Comparison of ENCODE assay signal across 8 cellular contexts in the genomic region with DNA sequence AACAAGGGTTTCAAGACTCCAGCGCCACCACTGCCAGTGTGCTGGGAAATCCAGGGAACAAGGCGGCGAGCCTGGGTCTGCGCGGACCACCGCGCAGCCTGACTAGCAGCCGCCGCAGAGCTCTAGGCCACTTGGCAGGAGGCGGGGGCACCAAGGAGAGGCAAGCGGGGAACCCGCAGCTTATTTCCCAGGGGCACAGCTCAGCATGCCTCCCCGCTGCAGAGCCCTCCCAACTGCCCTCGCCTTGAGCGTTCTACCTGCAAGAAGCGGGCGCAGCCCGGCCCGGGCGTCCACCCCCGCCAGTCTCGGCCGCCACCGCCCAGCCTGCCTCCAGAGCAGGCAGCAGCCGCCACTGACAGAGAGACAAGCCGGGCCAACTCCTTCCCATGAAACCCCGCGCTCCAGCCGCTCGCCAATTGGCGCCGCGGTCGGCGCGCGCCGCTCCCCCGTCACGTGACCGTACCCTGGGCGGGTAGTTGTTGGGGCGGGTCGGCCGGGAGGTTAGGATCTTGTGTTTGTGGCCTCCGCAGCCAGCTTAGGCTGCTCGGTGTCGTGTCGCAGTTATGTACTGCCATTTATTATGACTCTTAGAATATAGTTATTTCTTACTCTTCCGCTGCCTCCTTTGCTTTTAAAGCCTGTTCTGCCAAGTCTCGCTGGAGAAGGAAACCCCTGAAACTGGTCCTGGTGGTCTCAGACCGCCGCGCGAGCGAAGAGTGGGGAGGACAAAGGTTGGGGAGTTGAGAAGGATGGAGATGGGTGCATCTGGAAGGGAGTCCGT. TPM values are rescaled to one million over a fixed set of nuclear protein-coding genes. Genes with fewer than 3 reads are reported as not detected.
DNase-seq lines count a peak whose midpoint lies in the region; TF ChIP-seq lines count a peak whose summit lies in the region.

A gene with protein sequence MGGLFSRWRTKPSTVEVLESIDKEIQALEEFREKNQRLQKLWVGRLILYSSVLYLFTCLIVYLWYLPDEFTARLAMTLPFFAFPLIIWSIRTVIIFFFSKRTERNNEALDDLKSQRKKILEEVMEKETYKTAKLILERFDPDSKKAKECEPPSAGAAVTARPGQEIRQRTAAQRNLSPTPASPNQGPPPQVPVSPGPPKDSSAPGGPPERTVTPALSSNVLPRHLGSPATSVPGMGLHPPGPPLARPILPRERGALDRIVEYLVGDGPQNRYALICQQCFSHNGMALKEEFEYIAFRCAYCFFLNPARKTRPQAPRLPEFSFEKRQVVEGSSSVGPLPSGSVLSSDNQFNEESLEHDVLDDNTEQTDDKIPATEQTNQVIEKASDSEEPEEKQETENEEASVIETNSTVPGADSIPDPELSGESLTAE (minus strand): TSS at position 365 of the 781 bp plus-strand sequence. CDS start 6,683 bp downstream, outside the sequence.

- H2AFZ ChIP-seq in MM.1S (ENCODE audit: low read length) (peak within 1 kb of the TSS; percentile 100), neural progenitor cell (replicated peaks) (peak within 1 kb of the TSS; percentile 89)

- no peaks in the 10 kb centered on the region for H3K27me3 ChIP-seq in HAP-1 (ENCODE audit: low read depth)
- no peaks in the 10 kb centered on the region for H3K27me3 ChIP-seq in MM.1S (replicated peaks; ENCODE audit: insufficient read depth, low read length)
- peaks cover 12% of the 10 kb centered on the region for H3K27me3 ChIP-seq in neural progenitor cell

- peak within 1 kb of the TSS; percentile 75 for H3K9ac ChIP-seq in ES-I3 (ENCODE audit: low read depth, low read length)
- H3K9ac ChIP-seq in MM.1S (ENCODE audit: low read length), result peak within 1 kb of the TSS; percentile 70
- H3K9ac ChIP-seq in neural progenitor cell, result peak within 1 kb of the TSS; percentile 53

- H3K27ac Mint-ChIP-seq in neural progenitor cell, result peak within 1 kb of the TSS; percentile 90

- peak within 1 kb of the TSS; percentile 42; the same call in 1 of the 2 replicates for H3K27ac ChIP-seq in MM.1S (ENCODE audit: low read length)
- peak within 1 kb of the TSS; percentile 19 for H3K27ac ChIP-seq in neural progenitor cell

- no peaks in the 10 kb centered on the region for H4K20me1 ChIP-seq in MM.1S (ENCODE audit: insufficient read depth, low read length)
- H4K20me1 ChIP-seq in neural progenitor cell (ENCODE audit: low read depth), result no peaks in the 10 kb centered on the region

- peaks cover 20% of the 10 kb centered on the region for H3K4me1 Mint-ChIP-seq in neural progenitor cell

- H3K4me3 Mint-ChIP-seq in neural progenitor cell, result peak within 1 kb of the TSS; percentile 96

- H3K4me1 ChIP-seq in ES-I3 (ENCODE audit: insufficient read depth, low read length) (no peaks in the 10 kb centered on the region), HAP-1 (peaks cover 14% of the 10 kb centered on the region), MM.1S (ENCODE audit: low read length) (peaks cover 6% of the 10 kb centered on the region; the same call in 1 of the 2 replicates), neural progenitor cell (peaks cover 24% of the 10 kb centered on the region)

- H3K9me3 Mint-ChIP-seq in neural progenitor cell, result no peaks in the 10 kb centered on the region

- peak within 1 kb of the TSS; percentile 99 for H3K4me2 ChIP-seq in MM.1S (ENCODE audit: low read depth, low read length)
- peak within 1 kb of the TSS; percentile 94 for H3K4me2 ChIP-seq in neural progenitor cell

- no peaks in the 10 kb centered on the region for H3K36me3 ChIP-seq in ES-I3 (ENCODE audit: insufficient read depth, low read length)
- no peaks in the 10 kb centered on the region for H3K36me3 ChIP-seq in HAP-1 (replicated peaks)
- H3K36me3 ChIP-seq in MM.1S (replicated peaks; ENCODE audit: insufficient read depth, low read length), result no peaks in the 10 kb centered on the region
- no peaks in the 10 kb centered on the region for H3K36me3 ChIP-seq in neural progenitor cell

- H3F3A ChIP-seq in MM.1S (ENCODE audit: insufficient read depth, low read length), result no peaks in the 10 kb centered on the region
- peaks cover 10% of the 10 kb centered on the region for H3F3A ChIP-seq in neural progenitor cell (ENCODE audit: low read depth)

- H3K79me2 ChIP-seq in MM.1S (ENCODE audit: low read length), result peaks cover 47% of the 10 kb centered on the region
- peaks cover 41% of the 10 kb centered on the region for H3K79me2 ChIP-seq in neural progenitor cell (ENCODE audit: low read depth)

- TF ChIP-seq CTCF in MM.1S (IDR thresholded peaks at IDR 0.05; ENCODE audit: low read length), result no peak
- no peak for TF ChIP-seq CTCF in fibroblast of villous mesenchyme (IDR thresholded peaks at IDR 0.05; ENCODE audit: insufficient read depth, low read depth, low read length)
- peak; percentile 5 for TF ChIP-seq CTCF in neural progenitor cell (IDR thresholded peaks at IDR 0.05)

- H3K27me3 Mint-ChIP-seq in neural progenitor cell (ENCODE audit: insufficient read depth, low read depth), result no peaks in the 10 kb centered on the region

- DNase-seq in HAP-1 (ENCODE audit: low spot score in 2 of 2) (peak; percentile 90 to 95), MM.1S (peak; percentile 91), SIG-M5 (lab: John Stamatoyannopoulos, UW) (peak; percentile 57), activated gamma-delta T cell (lab: John Stamatoyannopoulos, UW) (peak; percentile 88), fibroblast of villous mesenchyme (ENCODE audit: low read depth) (peak; percentile 86), neural progenitor cell (ENCODE audit: low spot score) (peak; percentile 95), stromal cell of bone marrow (ENCODE audit: low read depth) (peak; percentile 83)

- H3K4me3 ChIP-seq in HAP-1, result peak within 1 kb of the TSS; percentile 82
- peak within 1 kb of the TSS; percentile 81 for H3K4me3 ChIP-seq in MM.1S (ENCODE audit: low read length)
- H3K4me3 ChIP-seq in fibroblast of villous mesenchyme (ENCODE audit: low read depth, low read length), result peak within 1 kb of the TSS; percentile 88
- peak within 1 kb of the TSS; percentile 70 for H3K4me3 ChIP-seq in neural progenitor cell

- in situ Hi-C loops in HAP-1 (cut with MboI; ENCODE audit: low sequenced_read_pairs), result no loop called here

- no peaks in the 10 kb centered on the region for H3K36me3 Mint-ChIP-seq in neural progenitor cell

- H3K9me2 ChIP-seq in MM.1S (replicated peaks; ENCODE audit: insufficient read depth, low read length), result no peaks in the 10 kb centered on the region

- H3K9me3 ChIP-seq in ES-I3 (ENCODE audit: control insufficient read depth, insufficient read depth, low read length) (no peaks in the 10 kb centered on the region), HAP-1 (no peaks in the 10 kb centered on the region), MM.1S (replicated peaks; ENCODE audit: insufficient read depth, low read length) (no peaks in the 10 kb centered on the region), neural progenitor cell (ENCODE audit: low read depth) (no peaks in the 10 kb centered on the region)

RNA-seq across cellular contexts. Expression of the gene that starts here (rescaled TPM):
- total RNA-seq in fibroblast of villous mesenchyme, result 30.9 and 48.8 TPM in 2 replicates
- total RNA-seq in neural progenitor cell (ENCODE audit: low replicate concordance), result 24.4 and 36.1 TPM in 2 replicates

Comparison
In these comparisons a context has a peak if more than half of its experiments do, and no peak if none do; other contexts are left out.
1. Peak in every context shown above with its lines: DNase-seq, H3K4me3 ChIP-seq and H3K27ac ChIP-seq.